ENCODE assay signal across 8 cellular contexts in genomic region chr2:226215902-226216503, GRCh38.
DNase-seq lines count a peak whose midpoint lies in the region; ATAC-seq and TF ChIP-seq lines count a peak whose summit lies in the region.

No MANE protein-coding gene starts in this region.

- H3K4me1 ChIP-seq in DND-41 (ENCODE audit: insufficient read depth, low read length) (no peaks in the 10 kb centered on the region), RWPE2 (ENCODE audit: insufficient read depth, poor library complexity, severe bottlenecking) (peaks cover 33% of the 10 kb centered on the region), right atrium auricular region (no peaks in the 10 kb centered on the region)

- TF ChIP-seq CTCF in DND-41 (IDR thresholded peaks at IDR 0.05; ENCODE audit: borderline replicate concordance, extremely low read depth, low read length, poor library complexity, severe bottlenecking) (peak; percentile 74), RWPE2 (IDR thresholded peaks at IDR 0.05; ENCODE audit: poor library complexity, severe bottlenecking) (peak; percentile 66), right atrium auricular region (IDR thresholded peaks at IDR 0.05) (peak; percentile 71 to 74)

- H3K36me3 ChIP-seq in DND-41 (ENCODE audit: insufficient read depth, low read length) (no peaks in the 10 kb centered on the region), RWPE2 (ENCODE audit: low read depth) (no peaks in the 10 kb centered on the region), right atrium auricular region (no peaks in the 10 kb centered on the region)

- H3K4me2 ChIP-seq in DND-41 (ENCODE audit: insufficient read depth, low read length) = no peak overlapping the region

- ATAC-seq in DND-41 (ENCODE audit: insufficient read depth, low read depth) (peak; percentile 79), GM21515 (IDR thresholded peaks at IDR 0.05; ENCODE audit: unreplicated experiment) (peak; percentile 97), RWPE2 (ENCODE audit: low read depth) (peak; percentile 33; the same call in 1 of the 3 replicates)

- H3K9me3 ChIP-seq in DND-41 (ENCODE audit: insufficient read depth, low read length, severe bottlenecking) = no peaks in the 10 kb centered on the region
- H3K9me3 ChIP-seq in RWPE2 (ENCODE audit: severe bottlenecking) = no peaks in the 10 kb centered on the region
- no peaks in the 10 kb centered on the region for H3K9me3 ChIP-seq in right atrium auricular region

- H3K4me3 ChIP-seq in DND-41 (ENCODE audit: low read depth in 1 of 2, low read length in 2 of 2) (no peak overlapping the region), RWPE2 (ENCODE audit: severe bottlenecking) (no peak overlapping the region), right atrium auricular region (no peak overlapping the region)

- DNase-seq in DND-41 (peak; percentile 53), HT-29 (ENCODE audit: low spot score) (peak; percentile 77), RWPE2 (ENCODE audit: low spot score) (no peak), right atrium auricular region (ENCODE audit: low spot score) (peak; percentile 63), SK-N-DZ (ENCODE audit: low spot score) (no peak)
- DNase-seq in activated naive CD4-positive, alpha-beta T cell treated with Interleukin-2 at 50 U/mL for 16 hours = peak; percentile 56
- peak; percentile 25 to 64 (median 48) for DNase-seq in stimulated activated CD4-positive, alpha-beta T cell treated with anti-CD3 and anti-CD28 coated beads, Interleukin-12 subunit alpha, Interleukin-12 subunit beta, amount 100 ng/mL, for 48 hours (ENCODE audit: low read depth in 2 of 3, low spot score in 1 of 3)

- no peak overlapping the region for H3K9ac ChIP-seq in DND-41 (ENCODE audit: low read depth, low read length)

- H3K27me3 ChIP-seq in DND-41 (ENCODE audit: insufficient read depth, low read length, poor library complexity) (no peaks in the 10 kb centered on the region), RWPE2 (ENCODE audit: insufficient read depth, poor library complexity, severe bottlenecking) (no peaks in the 10 kb centered on the region), right atrium auricular region (no peaks in the 10 kb centered on the region)

- H2AFZ ChIP-seq in DND-41 (ENCODE audit: low read depth, low read length) = no peak overlapping the region

- no peaks in the 10 kb centered on the region for H3K79me2 ChIP-seq in DND-41 (ENCODE audit: insufficient read depth, low read length)

- H3K27ac ChIP-seq in DND-41 (ENCODE audit: low read length) = no peak overlapping the region
- H3K27ac ChIP-seq in RWPE2 (ENCODE audit: poor library complexity, severe bottlenecking) = peak overlapping the region; percentile 89
- H3K27ac ChIP-seq in right atrium auricular region = no peak overlapping the region

- no peaks in the 10 kb centered on the region for H4K20me1 ChIP-seq in DND-41 (ENCODE audit: insufficient read depth, low read length)

Comparison
In these comparisons a context has a peak if more than half of its experiments do, and no peak if none do; other contexts are left out.
1. ATAC-seq: peak in every context shown above with its lines; median percentile 97 in GM21515; 79 in DND-41; 33 in RWPE2.
2. DNase-seq: peak in DND-41 (single experiment), HT-29 (single experiment), activated naive CD4-positive, alpha-beta T cell treated with Interleukin-2 at 50 U/mL for 16 hours (single experiment), right atrium auricular region (single experiment) and stimulated activated CD4-positive, alpha-beta T cell treated with anti-CD3 and anti-CD28 coated beads, Interleukin-12 subunit alpha, Interleukin-12 subunit beta, amount 100 ng/mL, for 48 hours (3 of 3); none in RWPE2 (single experiment) and SK-N-DZ (single experiment).
3. Peak in every context shown above with its lines, with median percentiles within 50 percentile points of each other: CTCF ChIP-seq.